ENCODE assay signal across 13 cellular contexts in the genomic region with DNA sequence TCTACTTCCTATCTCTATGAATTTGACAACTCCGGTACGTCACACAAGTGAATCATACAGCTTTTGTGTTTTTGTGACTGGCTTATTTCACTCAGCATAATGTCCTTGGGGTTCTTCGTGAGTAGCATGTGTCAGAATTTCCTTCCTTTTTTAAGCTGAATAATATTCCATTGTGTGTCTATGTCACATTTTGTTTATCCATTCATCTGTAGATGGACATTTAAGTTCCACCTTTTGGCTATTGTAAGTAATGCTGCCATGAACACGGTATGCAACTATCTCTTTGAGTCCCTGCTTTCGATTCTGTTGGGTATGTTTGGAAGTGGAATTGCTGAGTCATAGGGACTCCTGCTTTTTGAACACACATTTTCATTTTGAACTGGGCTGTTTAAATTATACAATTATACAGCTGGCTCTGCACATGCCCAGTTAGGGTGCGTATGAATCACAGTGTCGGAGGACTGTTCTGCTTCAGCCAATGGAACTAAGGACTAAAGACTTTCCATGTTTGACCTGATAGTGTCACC. TPM values are rescaled to one million over a fixed set of nuclear protein-coding genes. Genes with fewer than 3 reads are reported as not detected.
DNase-seq lines count a peak whose midpoint lies in the region; ATAC-seq and TF ChIP-seq lines count a peak whose summit lies in the region.
"Had no signal": no experiment of that assay in that cellular context is flagged by ENCODE, and none has a peak within 500 bp of the region (broad histone marks: within the 10 kb centered on the region; RNA-seq: fewer than 3 reads in every experiment).

No MANE protein-coding gene starts in this region.

- no peak overlapping the region for H3K4me2 ChIP-seq in H9 (ENCODE audit: insufficient read depth, insufficient read length, low read length)

- H3K18ac ChIP-seq in H9 (ENCODE audit: insufficient read length, low read depth, low read length): no peak overlapping the region

- H3K27me3 Mint-ChIP-seq in H9 (ENCODE audit: low read depth): no peaks in the 10 kb centered on the region; the same call in 1 of the 2 replicates

- no peak for ATAC-seq in SK-N-SH treated with all-trans-retinoic acid at 6 μM for 48 hours
- ATAC-seq: naive thymus-derived CD8-positive, alpha-beta T cell had no signal

- H2BK20ac ChIP-seq in H9 (ENCODE audit: low read depth, low read length, poor library complexity, severe bottlenecking): no peak overlapping the region

- no peak overlapping the region for H3K23ac ChIP-seq in H9 (ENCODE audit: insufficient read length, low read depth, low read length)

- H2BK12ac ChIP-seq in H9 (ENCODE audit: insufficient read length, low read depth, low read length): no peak overlapping the region

- no peak overlapping the region for H3K4me3 Mint-ChIP-seq in H9
- H3K4me3 Mint-ChIP-seq: naive thymus-derived CD8-positive, alpha-beta T cell had no signal

- DNase-seq in AG09309 (ENCODE audit: low read depth): peak; percentile 10
- DNase-seq in H9: no peak
- DNase-seq in adrenal gland: peak; percentile 42 to 81 (median 71)
- DNase-seq in lung microvascular endothelial cell (ENCODE audit: low read depth in 2 of 2): peak; percentile 81 to 93
- no peak for DNase-seq in uterus
- no peak for DNase-seq in KG1 (lab: John Stamatoyannopoulos, UW)
- DNase-seq in NCI-H1105 (lab: John Stamatoyannopoulos, UW): no peak
- DNase-seq: colonic mucosa; DMS79; naive thymus-derived CD8-positive, alpha-beta T cell; NCI-H1694 treated with DMSO at 0.1 percent for 48 hours had no signal

- H2AFZ ChIP-seq in H9 (ENCODE audit: low read length): no peak overlapping the region

- H3K4me3 ChIP-seq in AG09309 (ENCODE audit: control insufficient read depth, low read depth, low read length) (no peak overlapping the region), adrenal gland (peak overlapping the region in 2 of 4 donors; percentile 5 to 39), uterus (no peak overlapping the region)
- H3K4me3 ChIP-seq: colonic mucosa had no signal

- no peak overlapping the region for H3K4ac ChIP-seq in H9 (ENCODE audit: low read depth, low read length)

- no peaks in the 10 kb centered on the region for H3K23me2 ChIP-seq in H9 (ENCODE audit: insufficient read length, low read depth, low read length, poor library complexity, severe bottlenecking)

- H3K9me3 ChIP-seq in H9 (ENCODE audit: control insufficient read depth, low read depth, low read length) (no peaks in the 10 kb centered on the region), adrenal gland (replicated peaks in 1 of 3) (no peaks in the 10 kb centered on the region), uterus (no peaks in the 10 kb centered on the region)
- H3K9me3 ChIP-seq: colonic mucosa had no signal

- H3K9me3 Mint-ChIP-seq in H9: peaks cover 3% of the 10 kb centered on the region in 2 experiments; a peak in 3 of 5 replicates
- H3K9me3 Mint-ChIP-seq: naive thymus-derived CD8-positive, alpha-beta T cell had no signal

- H2BK15ac ChIP-seq in H9 (ENCODE audit: low read depth, low read length): no peak overlapping the region

- H3K14ac ChIP-seq in H9 (ENCODE audit: insufficient read depth, low read length): no peak overlapping the region

- peak overlapping the region; percentile 24 to 73 (median 25); a peak in 4 of 7 replicates for H3K27ac Mint-ChIP-seq in H9
- H3K27ac Mint-ChIP-seq: naive thymus-derived CD8-positive, alpha-beta T cell had no signal

- H3T11ph ChIP-seq in H9 (ENCODE audit: low read length): no peak overlapping the region

- peaks cover 70 to 81% of the 10 kb centered on the region in 2 experiments for H3K4me1 Mint-ChIP-seq in H9
- H3K4me1 Mint-ChIP-seq: naive thymus-derived CD8-positive, alpha-beta T cell had no signal

- H3K36me3 Mint-ChIP-seq in H9 (ENCODE audit: insufficient read depth in 1 of 3, low read depth in 3 of 3): peaks cover 11 to 21% (median 12%) of the 10 kb centered on the region in 3 experiments
- H3K36me3 Mint-ChIP-seq: naive thymus-derived CD8-positive, alpha-beta T cell had no signal

- no peak overlapping the region for H4K91ac ChIP-seq in H9 (ENCODE audit: insufficient read length, low read depth, low read length)

- whole genome bisulfite sequencing in H9 (ENCODE audit: extremely low coverage, insufficient read length, low lambda C conversion rate): no CpG with 5 or more reads among the region's 7 CpGs
- 32 to 49% (median 42%) methylated on average over 7 of the region's 7 CpGs for WGBS in adrenal gland, 4 donors

- H4K5ac ChIP-seq in H9 (ENCODE audit: insufficient read length, low read depth, low read length): no peak overlapping the region

- H3K27ac ChIP-seq in H9 (ENCODE audit: insufficient read length, low read depth, low read length) (no peak overlapping the region), adrenal gland (peak overlapping the region in 3 of 5 donors; percentile 37 to 76 (median 62)), uterus (no peak overlapping the region)
- H3K27ac ChIP-seq: colonic mucosa had no signal

- no peak overlapping the region for H4K8ac ChIP-seq in H9 (replicated peaks; ENCODE audit: insufficient read length, low read depth, low read length)

- H3K36me3 ChIP-seq in adrenal gland (replicated peaks in 1 of 2) (no peaks in the 10 kb centered on the region), uterus (no peaks in the 10 kb centered on the region)
- H3K36me3 ChIP-seq: colonic mucosa had no signal

- H2BK120ac ChIP-seq in H9 (ENCODE audit: low read depth, low read length, poor library complexity, severe bottlenecking): no peak overlapping the region

- H3K79me1 ChIP-seq in H9 (ENCODE audit: insufficient read depth, low read depth, low read length, poor library complexity, severe bottlenecking): no peaks in the 10 kb centered on the region

- H3K27me3 ChIP-seq in H9 (ENCODE audit: insufficient read depth, low read length): no peaks in the 10 kb centered on the region
- H3K27me3 ChIP-seq in adrenal gland: no peaks in the 10 kb centered on the region
- H3K27me3 ChIP-seq in uterus: no peaks in the 10 kb centered on the region
- H3K27me3 ChIP-seq: colonic mucosa had no signal

- H4K20me1 ChIP-seq in H9 (ENCODE audit: control insufficient read depth, insufficient read depth, insufficient read length): no peaks in the 10 kb centered on the region

- peak in 1 of 2 donors; percentile 32 for TF ChIP-seq POLR2A in adrenal gland (IDR thresholded peaks at IDR 0.05)
- no peak for TF ChIP-seq POLR2A in uterus (IDR thresholded peaks at IDR 0.05)

- no peak overlapping the region for H2AK5ac ChIP-seq in H9 (ENCODE audit: insufficient read length, low read length)

- H3K4me1 ChIP-seq in H9 (ENCODE audit: insufficient read depth, low read length): peaks cover 36% of the 10 kb centered on the region
- H3K4me1 ChIP-seq in adrenal gland (replicated peaks in 1 of 2): no peaks in the 10 kb centered on the region
- no peaks in the 10 kb centered on the region for H3K4me1 ChIP-seq in uterus
- H3K4me1 ChIP-seq: colonic mucosa had no signal

- no peak overlapping the region for H3K9ac ChIP-seq in H9 (ENCODE audit: extremely low read depth, insufficient read length, low read length)

- intact Hi-C loops in adrenal gland (cut with DNase I): no loop called here
- intact Hi-C loops in uterus (cut with DNase I; ENCODE audit: low total_unique reads): no loop called here

- no peak overlapping the region for H2BK5ac ChIP-seq in H9 (ENCODE audit: insufficient read length, low read length)

- no peak overlapping the region for H3K56ac ChIP-seq in H9 (ENCODE audit: insufficient read length, low read depth, low read length)

- TF ChIP-seq CTCF in AG09309 (IDR thresholded peaks at IDR 0.05; ENCODE audit: control insufficient read depth, insufficient read depth, low read depth, low read length, missing control alignments) (no peak), H9 (conservative IDR thresholded peaks at IDR 0.05) (no peak), adrenal gland (IDR thresholded peaks at IDR 0.05) (peak in 1 of 6 experiments; percentile 23), uterus (IDR thresholded peaks at IDR 0.05) (no peak)

- H3K79me2 ChIP-seq in H9 (ENCODE audit: insufficient read depth, low read length): no peaks in the 10 kb centered on the region

TF ChIP-seq in SK-N-SH treated with all-trans-retinoic acid at 6 μM for 48 hours, 23 proteins besides CTCF, POLR2A, EP300 and RAD21 (continues in another document):
- no peak for TF ChIP-seq GLIS3 (CRISPR knock-in tag; IDR thresholded peaks at IDR 0.05)
- TF ChIP-seq, protein P1, sequence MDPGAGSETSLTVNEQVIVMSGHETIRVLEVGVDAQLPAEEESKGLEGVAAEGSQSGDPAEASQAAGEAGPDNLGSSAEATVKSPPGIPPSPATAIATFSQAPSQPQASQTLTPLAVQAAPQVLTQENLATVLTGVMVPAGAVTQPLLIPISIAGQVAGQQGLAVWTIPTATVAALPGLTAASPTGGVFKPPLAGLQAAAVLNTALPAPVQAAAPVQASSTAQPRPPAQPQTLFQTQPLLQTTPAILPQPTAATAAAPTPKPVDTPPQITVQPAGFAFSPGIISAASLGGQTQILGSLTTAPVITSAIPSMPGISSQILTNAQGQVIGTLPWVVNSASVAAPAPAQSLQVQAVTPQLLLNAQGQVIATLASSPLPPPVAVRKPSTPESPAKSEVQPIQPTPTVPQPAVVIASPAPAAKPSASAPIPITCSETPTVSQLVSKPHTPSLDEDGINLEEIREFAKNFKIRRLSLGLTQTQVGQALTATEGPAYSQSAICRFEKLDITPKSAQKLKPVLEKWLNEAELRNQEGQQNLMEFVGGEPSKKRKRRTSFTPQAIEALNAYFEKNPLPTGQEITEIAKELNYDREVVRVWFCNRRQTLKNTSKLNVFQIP (CRISPR knock-in tag; IDR thresholded peaks at IDR 0.05; ENCODE audit: borderline replicate concordance, low read depth): no peak
- no peak for TF ChIP-seq ZC3H10 (CRISPR knock-in tag; IDR thresholded peaks at IDR 0.05)
- no peak for TF ChIP-seq BACH2 (CRISPR knock-in tag; IDR thresholded peaks at IDR 0.05; ENCODE audit: borderline replicate concordance)

RNA-seq across cellular contexts. Expression of a gene that starts 43.0 kb away (rescaled TPM):
- total RNA-seq in H9 (2021) (16.5 and 18.1 TPM in 2 replicates), adrenal gland (not detected), lung microvascular endothelial cell (not detected in 2 replicates), uterus (not detected)
- polyA plus RNA-seq in adrenal gland: not detected
- total RNA-seq: colonic mucosa; naive thymus-derived CD8-positive, alpha-beta T cell; SK-MEL-5 had no signal
- polyA plus RNA-seq: naive thymus-derived CD8-positive, alpha-beta T cell had no signal

Comparison
In these comparisons a context has a peak if more than half of its experiments do, and no peak if none do; other contexts are left out.
1. DNase-seq: peak in AG09309 (single experiment), adrenal gland (7 of 7) and lung microvascular endothelial cell (2 of 2); none in H9 (single experiment), uterus (0 of 2), KG1 (single experiment) and NCI-H1105 (single experiment).
2. H3K27ac ChIP-seq: peak in adrenal gland (3 of 5); none in H9 (single experiment) and uterus (0 of 2).
3. RNA of a gene that starts 43.0 kb away (total RNA-seq): 16.5 to 18.1 TPM in H9; not detected in adrenal gland, not detected in lung microvascular endothelial cell and not detected in uterus; every median in the first group is over 10 times any median in the second.